8 cellular contexts compared by ENCODE assay signal in the genomic region with DNA sequence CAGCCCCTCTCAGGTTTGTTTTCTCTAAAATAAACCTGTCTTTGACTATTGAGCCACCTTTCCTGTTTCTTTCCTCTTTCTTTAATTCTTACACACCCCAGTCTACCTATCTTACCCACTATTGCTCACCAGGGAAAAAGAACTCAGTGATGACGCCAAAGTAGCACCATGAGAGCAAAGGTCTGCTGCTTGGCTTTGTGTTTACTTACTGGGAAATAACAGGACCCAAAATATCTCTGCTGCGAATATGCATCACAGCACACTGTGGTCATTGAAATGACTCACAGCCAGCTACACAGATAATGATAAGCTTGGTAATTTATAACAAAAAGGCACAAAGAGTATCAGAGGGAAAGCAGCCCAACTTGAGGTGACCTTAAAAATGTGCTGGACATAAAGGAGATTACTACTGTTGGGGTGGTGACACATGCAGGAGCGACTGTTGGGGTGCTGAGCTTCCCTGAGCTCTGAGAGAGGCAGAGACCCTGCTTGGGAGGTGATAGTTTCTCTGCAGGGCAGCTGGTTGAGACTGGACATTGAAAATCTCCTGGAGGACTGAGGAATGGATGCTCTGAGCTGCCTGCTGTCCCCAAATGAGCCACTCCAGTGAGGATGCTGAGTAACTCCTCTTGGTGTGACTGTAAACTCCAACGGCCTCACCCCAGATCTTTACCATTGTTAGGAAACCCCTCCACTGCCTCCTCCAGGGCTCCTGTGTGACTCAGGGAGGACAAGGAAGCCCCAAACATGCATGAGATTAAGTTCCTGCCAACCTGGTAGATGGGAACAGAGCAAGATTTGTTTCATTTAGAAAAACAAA. TPM values are rescaled to one million over a fixed set of nuclear protein-coding genes. Genes with fewer than 3 reads are reported as not detected.
DNase-seq lines count a peak whose midpoint lies in the region; ATAC-seq lines count a peak whose summit lies in the region.

No MANE protein-coding gene starts in this region.

- H4K20me1 ChIP-seq in BLaER1, result no peaks in the 10 kb centered on the region

- peak overlapping the region; percentile 21 for H3K4me2 ChIP-seq in BLaER1

- DNase-seq in M059J (ENCODE audit: low read depth), result peak; percentile 96
- peak; percentile 70 for DNase-seq in glomerular visceral epithelial cell (ENCODE audit: extremely low spot score)
- DNase-seq in activated gamma-delta T cell treated with Interleukin-2 at 50 U/mL for 16 hours, result no peak
- no peak for DNase-seq in NCI-H2171 treated with DMSO at 0.1 percent for 48 hours (lab: John Stamatoyannopoulos, UW)
- DNase-seq in activated T-cell treated with anti-CD3 and anti-CD28 coated beads for 4 hours, result no peak
- no peak for DNase-seq in NCI-H1417 (lab: John Stamatoyannopoulos, UW)

- H3K9me3 ChIP-seq in BLaER1, result no peaks in the 10 kb centered on the region

- no peak overlapping the region for H3K9ac ChIP-seq in BLaER1

- H3K4me1 ChIP-seq in BLaER1, result peaks cover 14% of the 10 kb centered on the region; the same call in 1 of the 2 replicates

- no peaks in the 10 kb centered on the region for H3K36me3 ChIP-seq in BLaER1

- 0 out of 2 replicates have a peak, but pooled peaks cover 4% of the 10 kb centered on the region for H3K27me3 ChIP-seq in BLaER1

- peak; percentile 56 for ATAC-seq in GM21717 (IDR thresholded peaks at IDR 0.05; ENCODE audit: unreplicated experiment)

- H3K4me3 ChIP-seq in BLaER1, result no peak overlapping the region

- H3K27ac ChIP-seq in BLaER1, result no peak overlapping the region

RNA-seq across cellular contexts. Expression of gene EFCAB12, which starts 14.5 kb away (rescaled TPM):
- not detected in 2 replicates for total RNA-seq in M059J (2014; rRNA removed; shearing (Covaris generic))

RNA-seq across cellular contexts. Expression of gene MBD4, which starts 25.9 kb away (rescaled TPM):
- total RNA-seq in M059J (2014; rRNA removed; shearing (Covaris generic)), result 43.2 and 48.2 TPM in 2 replicates

RNA-seq across cellular contexts. Expression of gene IFT122, which starts 26.1 kb away (rescaled TPM):
- total RNA-seq in M059J (2014; rRNA removed; shearing (Covaris generic)), result 8.5 and 14.7 TPM in 2 replicates

Comparison
In these comparisons a context has a peak if more than half of its experiments do, and no peak if none do; other contexts are left out.
1. DNase-seq: peak in M059J (single experiment) and glomerular visceral epithelial cell (single experiment); none in activated gamma-delta T cell treated with Interleukin-2 at 50 U/mL for 16 hours (single experiment), NCI-H2171 treated with DMSO at 0.1 percent for 48 hours (single experiment), activated T-cell treated with anti-CD3 and anti-CD28 coated beads for 4 hours (single experiment) and NCI-H1417 (0 of 3).